ENCODE assay signal across 20 cellular contexts in genomic region chr1:6488602-6489382, GRCh38. TPM values are rescaled to one million over a fixed set of nuclear protein-coding genes. Genes with fewer than 3 reads are reported as not detected.
A peak's percentile ranks its signal among the peaks of the same experiment; 100 is the strongest.
DNase-seq lines count a peak whose midpoint lies in the region; ATAC-seq, FAIRE-seq and TF ChIP-seq lines count a peak whose summit lies in the region.
"Had no signal": no experiment of that assay in that cellular context is flagged by ENCODE, and none has a peak within 500 bp of the region (broad histone marks: within the 10 kb centered on the region; RNA-seq: fewer than 3 reads in every experiment).

No MANE protein-coding gene starts in this region.

- no peaks in the 10 kb centered on the region for H3K36me3 ChIP-seq in gastroesophageal sphincter
- H3K36me3 ChIP-seq: cardiac muscle cell, tibial nerve had no signal

- no peak for ATAC-seq in gastroesophageal sphincter
- ATAC-seq: psoas muscle, T-cell had no signal

- peaks cover 33% of the 10 kb centered on the region for H3K27me3 ChIP-seq in gastroesophageal sphincter

- no peak for TF ChIP-seq EP300 in gastroesophageal sphincter (IDR thresholded peaks at IDR 0.05)

- peaks cover 0 to 64% (median 27%) of the 10 kb centered on the region in 3 donors for H3K4me1 ChIP-seq in gastroesophageal sphincter

- TF ChIP-seq CTCF in gastroesophageal sphincter (IDR thresholded peaks at IDR 0.05) = no peak

- no peak for FAIRE-seq in RCC 7860 (lab: Jason Lieb, UNC)

- H3K27ac ChIP-seq in gastroesophageal sphincter = no peak overlapping the region
- H3K27ac ChIP-seq: cardiac muscle cell, GM23248, psoas muscle had no signal

- H3K9me3 ChIP-seq in gastroesophageal sphincter = no peaks in the 10 kb centered on the region
- H3K9me3 ChIP-seq: psoas muscle, tibial nerve had no signal

- no peak overlapping the region for H3K4me3 ChIP-seq in gastroesophageal sphincter
- H3K4me3 ChIP-seq: cardiac muscle cell, GM23248, psoas muscle, tibial nerve had no signal

- DNase-seq in NCI-H82 (lab: John Stamatoyannopoulos, UW) = peak; percentile 74
- no peak for DNase-seq in NCI-H82 treated with DMSO at 0.1 percent for 48 hours (lab: John Stamatoyannopoulos, UW; ENCODE audit: unreplicated experiment)
- peak; percentile 4 for DNase-seq in RCC 7860 (ENCODE audit: low spot score)
- peak; percentile 77 for DNase-seq in kidney tubule cell (ENCODE audit: low spot score)
- peak; percentile 73 for DNase-seq in ureter (ENCODE audit: low spot score)
- DNase-seq in activated effector memory CD4-positive, alpha-beta T cell treated with Interleukin-2 at 50 U/mL for 16 hours = no peak
- DNase-seq in G401 (ENCODE audit: low spot score) = no peak
- DNase-seq: activated CD4-positive, CD25-positive, alpha-beta regulatory T cell; COR-L47; glutamatergic neuron; GM23248; NCI-H1048; NCI-H446 treated with DMSO at 0.1 percent for 48 hours; psoas muscle; stimulated activated CD4-positive, alpha-beta T cell treated with anti-CD3 and anti-CD28 coated beads, Interleukin-1b, Interleukin-23, amount 100 ng/mL, for 48 hours; stimulated activated CD8-positive, alpha-beta memory T cell treated with anti-CD3 and anti-CD28 coated beads, Interleukin-4, amount 100 ng/mL, for 48 hours; T-cell had no signal

- 75% methylated on average over 1 of the region's 13 CpGs; no CpG with 5 or more reads in 1 of the 2 donors for WGBS in gastroesophageal sphincter (ENCODE audit: low coverage in 1 of 2), 2 donors

- in situ Hi-C loops in G401 (cut with HindIII; ENCODE audit: low sequenced_read_pairs) = no loop called here

- TF ChIP-seq POLR2A in gastroesophageal sphincter (IDR thresholded peaks at IDR 0.05) = no peak

RNA-seq across cellular contexts. Expression of gene PLEKHG5, which starts 2.7 kb away (rescaled TPM):
- total RNA-seq in ureter = 17.7 TPM
- 10 to 100 TPM in 3 of 4 donors, 1 to 10 TPM in 1; 8.6 to 14.0 (median 11.4) TPM for total RNA-seq in gastroesophageal sphincter
- 8.2 and 8.6 TPM in 2 replicates for total RNA-seq in G401 (2014; rRNA removed; shearing (Covaris generic))

RNA-seq across cellular contexts. Expression of gene TNFRSF25, which starts 22.8 kb away (rescaled TPM):
- total RNA-seq in ureter (17.1 TPM), gastroesophageal sphincter (10 to 100 TPM in 2 of 4 donors, 1 to 10 TPM in 2; 4.2 to 11.2 (median 8.8) TPM)
- total RNA-seq in G401 (2014; rRNA removed; shearing (Covaris generic)) = 4.9 and 6.1 TPM in 2 replicates

Comparison
In these comparisons a context has a peak if more than half of its experiments do, and no peak if none do; other contexts are left out.
1. DNase-seq: peak in NCI-H82 (single experiment), RCC 7860 (single experiment), kidney tubule cell (single experiment) and ureter (single experiment); none in NCI-H82 treated with DMSO at 0.1 percent for 48 hours (single experiment), activated effector memory CD4-positive, alpha-beta T cell treated with Interleukin-2 at 50 U/mL for 16 hours (single experiment) and G401 (single experiment).